In the genomic region with DNA sequence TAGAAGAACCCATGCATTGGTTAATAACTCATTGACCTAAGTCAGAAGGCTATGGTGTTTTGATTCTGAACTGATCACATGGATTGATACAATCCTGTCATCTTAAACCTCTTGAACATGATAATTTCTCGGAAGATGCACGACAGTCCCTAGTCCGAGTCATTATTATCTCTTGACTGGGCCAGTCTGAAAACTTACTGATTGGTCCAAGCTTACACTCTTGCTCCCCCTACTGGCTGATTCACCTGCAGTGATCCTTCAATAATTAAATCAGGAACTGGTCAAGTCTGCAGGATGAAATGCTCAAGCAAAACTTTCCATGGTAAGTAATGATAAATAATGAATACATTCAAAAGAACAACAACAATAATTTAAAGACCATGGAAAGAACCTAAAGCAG, we compare ENCODE assay signal across 8 cellular contexts.
DNase-seq lines count a peak whose midpoint lies in the region; ATAC-seq and TF ChIP-seq lines count a peak whose summit lies in the region.

No MANE protein-coding gene starts in this region.

- no peaks in the 10 kb centered on the region for H3K79me2 ChIP-seq in PC-9 (ENCODE audit: low read depth)

- BruUV-seq in PC-9 (replicated peaks; lab: Mats Ljungman, UMichigan) (no TSS peak), Calu3 (replicated peaks; lab: Mats Ljungman, UMichigan) (no TSS peak)

- H3F3A ChIP-seq in PC-9 (ENCODE audit: insufficient read depth, low read depth) = no peaks in the 10 kb centered on the region

- peak; percentile 19 for DNase-seq in DMS153 treated with DMSO at 0.1 percent for 48 hours (lab: John Stamatoyannopoulos, UW; ENCODE audit: unreplicated experiment)
- no peak for DNase-seq in DMS153 (lab: John Stamatoyannopoulos, UW)
- peak; percentile 14 to 47 for DNase-seq in HL-60 (ENCODE audit: low read depth in 1 of 2, low spot score in 1 of 2)
- peak in 1 of 2 experiments; percentile 18 for DNase-seq in PC-9
- peak; percentile 48 for DNase-seq in epithelial cell of esophagus (ENCODE audit: low read depth)
- DNase-seq in naive B cell = peak; percentile 3
- DNase-seq in Calu3 = no peak

- H3K9me2 ChIP-seq in PC-9 (ENCODE audit: insufficient read depth) = no peaks in the 10 kb centered on the region

- H3K36me3 ChIP-seq in PC-9 (ENCODE audit: low read depth) = no peaks in the 10 kb centered on the region

- H2AFZ ChIP-seq in PC-9 = no peak overlapping the region

- POLR2A ChIA-PET in PC-9 (lab: Charles Lee; ENCODE audit: unreplicated experiment) = no interaction called here

- CTCF ChIA-PET in PC-9 (lab: Charles Lee) = interaction anchor here (0.7 kb wide), 1 partner anchor 461 kb away, joined by 3 read pairs; no protein-coding TSS in a partner anchor
- CTCF ChIA-PET in Calu3 (lab: Charles Lee) = no interaction called here

- H3K27ac ChIP-seq in HL-60 (replicated peaks) (no peak overlapping the region), PC-9 (no peak overlapping the region)

- H3K27me3 Mint-ChIP-seq in naive B cell = peaks cover 6 to 19% (median 18%) of the 10 kb centered on the region in 3 donors
- no peaks in the 10 kb centered on the region for H3K27me3 Mint-ChIP-seq in Calu3 (ENCODE audit: unreplicated experiment)

- H3K4me1 Mint-ChIP-seq in naive B cell = no peaks in the 10 kb centered on the region
- no peaks in the 10 kb centered on the region for H3K4me1 Mint-ChIP-seq in Calu3 (ENCODE audit: low read depth, unreplicated experiment)

- no peak overlapping the region for H3K4me2 ChIP-seq in PC-9

- H4K20me1 ChIP-seq in PC-9 (ENCODE audit: insufficient read depth) = no peaks in the 10 kb centered on the region

- ATAC-seq in GM19438 (IDR thresholded peaks at IDR 0.05; ENCODE audit: low read depth, unreplicated experiment) = peak; percentile 90
- ATAC-seq in naive B cell (ENCODE audit: low read depth in 2 of 2) = no peak

- intact Hi-C loops in PC-9 (cut with micrococcal nuclease; ENCODE audit: unreplicated experiment) = loop anchor here (1.0 to 5.0 kb wide), 3 partner anchors 694 to 1119 kb away; no protein-coding TSS in a partner anchor
- intact Hi-C loops in Calu3 (cut with micrococcal nuclease; ENCODE audit: unreplicated experiment) = no loop called here

- peak; percentile 78 for TF ChIP-seq CTCF in HL-60 (IDR thresholded peaks at IDR 0.05; ENCODE audit: insufficient read depth, low read length)
- peak; percentile 72 for TF ChIP-seq CTCF in PC-9 (conservative IDR thresholded peaks at IDR 0.05)
- peak; percentile 21 for TF ChIP-seq CTCF in epithelial cell of esophagus (IDR thresholded peaks at IDR 0.05; ENCODE audit: insufficient read depth, low read depth, low read length, missing control alignments)
- no peak for TF ChIP-seq CTCF in Calu3 (IDR thresholded peaks at IDR 0.05; ENCODE audit: unreplicated experiment)

- no peaks in the 10 kb centered on the region for H3K27me3 ChIP-seq in HL-60 (ENCODE audit: insufficient read depth, poor library complexity, severe bottlenecking)
- H3K27me3 ChIP-seq in PC-9 (ENCODE audit: insufficient read depth, low read depth) = no peaks in the 10 kb centered on the region

- no peaks in the 10 kb centered on the region for H3K36me3 Mint-ChIP-seq in naive B cell
- H3K36me3 Mint-ChIP-seq in Calu3 (ENCODE audit: insufficient read depth, unreplicated experiment) = no peaks in the 10 kb centered on the region

- H3K27ac Mint-ChIP-seq in naive B cell = no peak overlapping the region
- no peak overlapping the region for H3K27ac Mint-ChIP-seq in Calu3 (ENCODE audit: unreplicated experiment)

- no peak overlapping the region for H3K4me3 Mint-ChIP-seq in naive B cell
- H3K4me3 Mint-ChIP-seq in Calu3 (ENCODE audit: low read depth, unreplicated experiment) = no peak overlapping the region

- no peaks in the 10 kb centered on the region for H3K4me1 ChIP-seq in PC-9 (replicated peaks; ENCODE audit: insufficient read depth)

- no peaks in the 10 kb centered on the region for H3K9me3 Mint-ChIP-seq in naive B cell
- H3K9me3 Mint-ChIP-seq in Calu3 (ENCODE audit: low read depth, unreplicated experiment) = peaks cover 6% of the 10 kb centered on the region

- no peaks in the 10 kb centered on the region for H3K9me3 ChIP-seq in PC-9 (ENCODE audit: insufficient read depth, low read depth)

- H3K4me3 ChIP-seq in HL-60 (replicated peaks; ENCODE audit: insufficient read depth, low read length) (no peak overlapping the region), PC-9 (no peak overlapping the region), epithelial cell of esophagus (ENCODE audit: low read length) (no peak overlapping the region)

Comparison
In these comparisons a context has a peak if more than half of its experiments do, and no peak if none do; other contexts are left out.
1. DNase-seq: peak in DMS153 treated with DMSO at 0.1 percent for 48 hours (single experiment), HL-60 (2 of 2), epithelial cell of esophagus (single experiment) and naive B cell (single experiment); none in DMS153 (single experiment) and Calu3 (single experiment).